In genomic region chr4:81913427-81913878, GRCh38 we compare ENCODE assay signal across 8 cellular contexts.
A peak's percentile ranks its signal among the peaks of the same experiment; 100 is the strongest.
DNase-seq lines count a peak whose midpoint lies in the region; ATAC-seq and TF ChIP-seq lines count a peak whose summit lies in the region.

No MANE protein-coding gene starts in this region.

- H3K36me3 Mint-ChIP-seq in CD14-positive monocyte = no peaks in the 10 kb centered on the region

- intact Hi-C loops in CD14-positive monocyte (cut with micrococcal nuclease) (no loop called here), right cardiac atrium (cut with DNase I) (no loop called here)

- ATAC-seq in GM19023 (IDR thresholded peaks at IDR 0.05; ENCODE audit: unreplicated experiment) = peak; percentile 73
- peak; percentile 53 for ATAC-seq in HG03196 (IDR thresholded peaks at IDR 0.05; ENCODE audit: unreplicated experiment)
- peak in 1 of 2 donors; percentile 61 for ATAC-seq in right cardiac atrium
- ATAC-seq in HG02840 (IDR thresholded peaks at IDR 0.05; ENCODE audit: low FRiP score, unreplicated experiment) = no peak

- no peaks in the 10 kb centered on the region for H3K9me3 Mint-ChIP-seq in CD14-positive monocyte

- TF ChIP-seq CTCF in CD14-positive monocyte (IDR thresholded peaks at IDR 0.05) = peak; percentile 79

- H3K4me1 ChIP-seq in right cardiac atrium (ENCODE audit: control insufficient read depth, insufficient read depth, low read length) = no peaks in the 10 kb centered on the region

- no peak overlapping the region for H3K27ac Mint-ChIP-seq in CD14-positive monocyte

- no peak overlapping the region for H3K4me3 ChIP-seq in right cardiac atrium (ENCODE audit: low read length)

- H3K4me1 Mint-ChIP-seq in CD14-positive monocyte = peaks cover 3% of the 10 kb centered on the region

- H3K27me3 ChIP-seq in right cardiac atrium (ENCODE audit: control insufficient read depth, insufficient read depth) = no peaks in the 10 kb centered on the region

- no peak overlapping the region for H3K4me3 Mint-ChIP-seq in CD14-positive monocyte

- H3K27me3 Mint-ChIP-seq in CD14-positive monocyte (ENCODE audit: low read depth in 3 of 3) = peaks cover 2 to 5% (median 3%) of the 10 kb centered on the region in 3 donors

- 22% methylated on average over 12 of the region's 12 CpGs for WGBS in right cardiac atrium

- DNase-seq in CD14-positive monocyte (ENCODE audit: low spot score) (peak; percentile 55), RKO (ENCODE audit: low spot score) (peak; percentile 82), right cardiac atrium (peak; percentile 33 to 63 (median 42))
- DNase-seq in activated T-helper 9 cell treated with anti-CD3 and anti-CD28 coated beads, Interleukin-2, amount 50 U/mL, for 16 hours (ENCODE audit: low read depth) = peak; percentile 7
- peak; percentile 28 to 58 (median 39) for DNase-seq in stimulated activated CD4-positive, alpha-beta T cell treated with anti-CD3 and anti-CD28 coated beads, Interleukin-12 subunit alpha, Interleukin-12 subunit beta, amount 100 ng/mL, for 48 hours (ENCODE audit: low read depth in 2 of 3, low spot score in 1 of 3)

- no peaks in the 10 kb centered on the region for H3K9me3 ChIP-seq in right cardiac atrium (ENCODE audit: control insufficient read depth, low read length)

- H3K27ac ChIP-seq in right cardiac atrium (ENCODE audit: low read length) = no peak overlapping the region

Comparison
In these comparisons a context has a peak if more than half of its experiments do, and no peak if none do; other contexts are left out.
1. DNase-seq: peak in every context shown above with its lines; median percentile 82 in RKO; 55 in CD14-positive monocyte; 42 in right cardiac atrium; 39 in stimulated activated CD4-positive, alpha-beta T cell treated with anti-CD3 and anti-CD28 coated beads, Interleukin-12 subunit alpha, Interleukin-12 subunit beta, amount 100 ng/mL, for 48 hours; 7 in activated T-helper 9 cell treated with anti-CD3 and anti-CD28 coated beads, Interleukin-2, amount 50 U/mL, for 16 hours.